Comparison of ENCODE assay signal across 18 cellular contexts in genomic region chr18:49071776-49072175, GRCh38.
DNase-seq lines count a peak whose midpoint lies in the region; ATAC-seq and TF ChIP-seq lines count a peak whose summit lies in the region.
"Had no signal": no experiment of that assay in that cellular context is flagged by ENCODE, and none has a peak within 500 bp of the region (broad histone marks: within the 10 kb centered on the region; RNA-seq: fewer than 3 reads in every experiment).

No MANE protein-coding gene starts in this region.

- H3K36me3 ChIP-seq in cardiac muscle cell (no peaks in the 10 kb centered on the region), left ventricle myocardium inferior (no peaks in the 10 kb centered on the region)

- no peak for TF ChIP-seq CTCF in cardiac muscle cell (IDR thresholded peaks at IDR 0.05; ENCODE audit: low read depth, low read length)
- no peak for TF ChIP-seq CTCF in left ventricle myocardium inferior (IDR thresholded peaks at IDR 0.05; ENCODE audit: borderline replicate concordance)
- no peak for TF ChIP-seq CTCF in coronary artery (IDR thresholded peaks at IDR 0.05)
- TF ChIP-seq CTCF in mesothelial cell of epicardium (IDR thresholded peaks at IDR 0.05; ENCODE audit: unreplicated experiment), result no peak

- H3K4me3 Mint-ChIP-seq in mesothelial cell of epicardium, result no peak overlapping the region
- H3K4me3 Mint-ChIP-seq: B cell; CD4-positive, CD25-positive, alpha-beta regulatory T cell; IgD-negative memory B cell had no signal

- intact Hi-C loops in left ventricle myocardium inferior (cut with micrococcal nuclease), result no loop called here

- H3K27ac Mint-ChIP-seq in mesothelial cell of epicardium, result peak overlapping the region; percentile 91
- H3K27ac Mint-ChIP-seq: B cell; CD4-positive, CD25-positive, alpha-beta regulatory T cell; IgD-negative memory B cell had no signal

- H3K27ac ChIP-seq in cardiac muscle cell (peak overlapping the region; percentile 83), left ventricle myocardium inferior (replicated peaks) (no peak overlapping the region), coronary artery (peak overlapping the region; percentile 19 to 67)

- H3K27me3 ChIP-seq in cardiac muscle cell (no peaks in the 10 kb centered on the region), left ventricle myocardium inferior (ENCODE audit: low read depth) (no peaks in the 10 kb centered on the region)

- no peaks in the 10 kb centered on the region for H3K9me3 Mint-ChIP-seq in mesothelial cell of epicardium
- H3K9me3 Mint-ChIP-seq: CD4-positive, CD25-positive, alpha-beta regulatory T cell; IgD-negative memory B cell had no signal

- no peak for ATAC-seq in HG03342 (IDR thresholded peaks at IDR 0.05; ENCODE audit: unreplicated experiment)
- ATAC-seq in GM18498 (IDR thresholded peaks at IDR 0.05; ENCODE audit: unreplicated experiment), result no peak

- no peaks in the 10 kb centered on the region for H3K36me3 Mint-ChIP-seq in mesothelial cell of epicardium

- peaks cover 34% of the 10 kb centered on the region for H3K4me1 Mint-ChIP-seq in mesothelial cell of epicardium
- H3K4me1 Mint-ChIP-seq: B cell had no signal

- no peaks in the 10 kb centered on the region for H3K9me3 ChIP-seq in cardiac muscle cell (ENCODE audit: low read depth)
- no peaks in the 10 kb centered on the region for H3K9me3 ChIP-seq in left ventricle myocardium inferior (replicated peaks)

- no peak for DNase-seq in cardiac muscle cell (ENCODE audit: low read depth in 1 of 2, low spot score in 1 of 2)
- no peak for DNase-seq in left ventricle myocardium inferior
- DNase-seq in coronary artery (ENCODE audit: low spot score), result no peak
- no peak for DNase-seq in mesothelial cell of epicardium (ENCODE audit: low spot score in 2 of 2, unreplicated experiment in 2 of 2)
- no peak for DNase-seq in SHP77 (lab: John Stamatoyannopoulos, UW)
- no peak for DNase-seq in effector CD8-positive, alpha-beta T cell (lab: John Stamatoyannopoulos, UW)
- DNase-seq: CD4-positive, CD25-positive, alpha-beta regulatory T cell; EL; H7; NCI-H1105 treated with DMSO at 0.1 percent for 48 hours; NCI-H1694 treated with DMSO at 0.1 percent for 48 hours; NCI-H446; NCI-H69; Right ventricle myocardium superior had no signal

- H3K27me3 Mint-ChIP-seq in mesothelial cell of epicardium (ENCODE audit: low read depth), result no peaks in the 10 kb centered on the region
- H3K27me3 Mint-ChIP-seq: B cell; CD4-positive, CD25-positive, alpha-beta regulatory T cell; IgD-negative memory B cell had no signal

- H3K4me3 ChIP-seq in cardiac muscle cell (no peak overlapping the region), left ventricle myocardium inferior (no peak overlapping the region), coronary artery (peak overlapping the region; percentile 47)

- H3K4me1 ChIP-seq in cardiac muscle cell (ENCODE audit: low read depth) (peaks cover 39% of the 10 kb centered on the region), left ventricle myocardium inferior (peaks cover 13% of the 10 kb centered on the region)
